In genomic region chr10:24456319-24456718, GRCh38 we compare ENCODE assay signal across 11 cellular contexts.
DNase-seq lines count a peak whose midpoint lies in the region; ATAC-seq and TF ChIP-seq lines count a peak whose summit lies in the region.
"Had no signal": no experiment of that assay in that cellular context is flagged by ENCODE, and none has a peak within 500 bp of the region (broad histone marks: within the 10 kb centered on the region; RNA-seq: fewer than 3 reads in every experiment).

No MANE protein-coding gene starts in this region.

- BruUV-seq in A673 (replicated peaks; lab: Mats Ljungman, UMichigan) = no TSS peak

- H3K4me3 ChIP-seq in A673 (ENCODE audit: low read depth, low read length, poor library complexity, severe bottlenecking) = no peak overlapping the region
- no peak overlapping the region for H3K4me3 ChIP-seq in breast epithelium
- H3K4me3 ChIP-seq: colonic mucosa had no signal

- POLR2A ChIA-PET in A673 (lab: Charles Lee; ENCODE audit: low non-redundant PET) = no interaction called here

- H3K4me1 ChIP-seq in A673 (ENCODE audit: insufficient read depth, low read length, poor library complexity, severe bottlenecking) = peaks cover 82% of the 10 kb centered on the region
- peaks cover 0 to 10% of the 10 kb centered on the region in 2 donors for H3K4me1 ChIP-seq in breast epithelium
- H3K4me1 ChIP-seq: BE2C, colonic mucosa had no signal

- peak overlapping the region; percentile 67 for H3K27ac ChIP-seq in A673 (ENCODE audit: low read depth, low read length, poor library complexity, severe bottlenecking)
- H3K27ac ChIP-seq in breast epithelium = peak overlapping the region; percentile 70 to 89
- H3K27ac ChIP-seq: colonic mucosa had no signal

- CTCF ChIA-PET in A673 (lab: Charles Lee) = no interaction called here

- no peak for TF ChIP-seq CTCF in A673 (conservative IDR thresholded peaks at IDR 0.05; ENCODE audit: low read depth, low read length)
- TF ChIP-seq CTCF in breast epithelium (IDR thresholded peaks at IDR 0.05) = no peak

- ATAC-seq in GM21515 (IDR thresholded peaks at IDR 0.05; ENCODE audit: unreplicated experiment) (no peak), HG02588 (IDR thresholded peaks at IDR 0.05; ENCODE audit: unreplicated experiment) (no peak), HG02763 (IDR thresholded peaks at IDR 0.05; ENCODE audit: unreplicated experiment) (no peak)

- peak; percentile 75 for DNase-seq in A673 (ENCODE audit: low spot score)
- DNase-seq in HPDE6-E6E7 (ENCODE audit: extremely low spot score) = peak; percentile 4
- no peak for DNase-seq in breast epithelium (ENCODE audit: low spot score in 2 of 2)
- peak; percentile 90 for DNase-seq in kidney glomerular epithelial cell (lab: John Stamatoyannopoulos, UW)
- no peak for DNase-seq in NCI-H446 (lab: John Stamatoyannopoulos, UW)
- DNase-seq: BE2C, colonic mucosa, MM.1S had no signal

- intact Hi-C loops in A673 (cut with micrococcal nuclease; ENCODE audit: unreplicated experiment) = no loop called here
- intact Hi-C loops in breast epithelium (cut with DNase I; ENCODE audit: low total_unique reads) = no loop called here

- TF ChIP-seq POLR2A in breast epithelium (IDR thresholded peaks at IDR 0.05) = no peak

- H3K36me3 ChIP-seq in A673 (ENCODE audit: insufficient read depth, low read length, poor library complexity, severe bottlenecking) (peaks cover 2% of the 10 kb centered on the region), breast epithelium (no peaks in the 10 kb centered on the region)
- H3K36me3 ChIP-seq: BE2C, colonic mucosa had no signal

- no peaks in the 10 kb centered on the region for H3K27me3 ChIP-seq in A673 (replicated peaks; ENCODE audit: insufficient read depth, low read depth, low read length, poor library complexity)
- no peaks in the 10 kb centered on the region for H3K27me3 ChIP-seq in breast epithelium
- H3K27me3 ChIP-seq: BE2C, colonic mucosa had no signal

- H3K9me3 ChIP-seq in A673 (ENCODE audit: low read depth, low read length, poor library complexity, severe bottlenecking) (no peaks in the 10 kb centered on the region), breast epithelium (no peaks in the 10 kb centered on the region)
- H3K9me3 ChIP-seq: BE2C, colonic mucosa had no signal

Comparison
In these comparisons a context has a peak if more than half of its experiments do, and no peak if none do; other contexts are left out.
1. DNase-seq: peak in A673 (single experiment), HPDE6-E6E7 (single experiment) and kidney glomerular epithelial cell (single experiment); none in breast epithelium (0 of 2) and NCI-H446 (0 of 2).